Comparison of ENCODE assay signal across 1 cellular context in genomic region chr2:230953843-230954242, GRCh38.
TF ChIP-seq lines count a peak whose summit lies in the region.

No MANE protein-coding gene starts in this region.

TF ChIP-seq in GM12878, 131 proteins besides CTCF, POLR2A, EP300 and RAD21 (continued from another document and continues in another):
- TF ChIP-seq CUX1 (IDR thresholded peaks at IDR 0.05; ENCODE audit: insufficient replicate concordance, low read depth, low read length) (no peak), ZZZ3 (IDR thresholded peaks at IDR 0.05; ENCODE audit: control insufficient read depth, insufficient read length, low read depth) (no peak), WRNIP1 (IDR thresholded peaks at IDR 0.05; ENCODE audit: borderline replicate concordance, low read depth, low read length) (no peak), ZNF217 (IDR thresholded peaks at IDR 0.05) (peak; percentile 57; the same call in 1 of the 2 replicates), MAX (IDR thresholded peaks at IDR 0.05; ENCODE audit: low read depth, low read length) (no peak), ZNF687 (IDR thresholded peaks at IDR 0.05) (peak; percentile 90), ETV6 (conservative IDR thresholded peaks at IDR 0.05 in 1 of 2, IDR thresholded peaks at IDR 0.05 in 1 of 2; ENCODE audit: borderline replicate concordance in 1 of 2, low read depth in 1 of 2) (peak in 1 of 2 experiments; percentile 60; a peak in 2 of 4 replicates), BRCA1 (IDR thresholded peaks at IDR 0.05; ENCODE audit: low read depth, low read length) (no peak), SP1 (IDR thresholded peaks at IDR 0.05; ENCODE audit: low read depth, low read length) (no peak), KDM1A (IDR thresholded peaks at IDR 0.05; ENCODE audit: borderline replicate concordance) (no peak), CREB1 (IDR thresholded peaks at IDR 0.05; ENCODE audit: low read depth) (no peak), ZBTB11 (CRISPR knock-in tag; IDR thresholded peaks at IDR 0.05) (no peak), SMARCA5 (IDR thresholded peaks at IDR 0.05) (no peak), TCF7 (IDR thresholded peaks at IDR 0.05; ENCODE audit: borderline replicate concordance) (peak; percentile 80; the same call in 1 of the 2 replicates), LARP7 (IDR thresholded peaks at IDR 0.05) (no peak), CBFB (IDR thresholded peaks at IDR 0.05; ENCODE audit: low read depth) (peak; percentile 73; the same call in 1 of the 2 replicates), NBN (IDR thresholded peaks at IDR 0.05) (no peak), ZNF592 (IDR thresholded peaks at IDR 0.05) (peak; percentile 75; the same call in 1 of the 2 replicates), EGR1 (IDR thresholded peaks at IDR 0.05; ENCODE audit: borderline replicate concordance in 1 of 2, low read depth in 2 of 2, low read length in 2 of 2) (no peak), CHD4 (IDR thresholded peaks at IDR 0.05) (no peak), MEF2B (IDR thresholded peaks at IDR 0.05; ENCODE audit: partially characterized antibody, poor library complexity, severe bottlenecking) (no peak), SREBF1 (IDR thresholded peaks at IDR 0.05; ENCODE audit: low read length) (no peak), GABPA (IDR thresholded peaks at IDR 0.05; ENCODE audit: low read depth) (no peak), USF2 (IDR thresholded peaks at IDR 0.05; ENCODE audit: borderline replicate concordance, low read depth, low read length) (no peak), SUZ12 (IDR thresholded peaks at IDR 0.05; ENCODE audit: unreplicated experiment) (no peak), HCFC1 (IDR thresholded peaks at IDR 0.05; ENCODE audit: low read length) (no peak), SPI1 (IDR thresholded peaks at IDR 0.05; ENCODE audit: borderline replicate concordance, insufficient read depth, low read depth, low read length) (no peak), NR2C1 (IDR thresholded peaks at IDR 0.05) (no peak), ZNF384 (IDR thresholded peaks at IDR 0.05; ENCODE audit: borderline replicate concordance, low read depth, low read length) (no peak), ZBTB4 (CRISPR knock-in tag; IDR thresholded peaks at IDR 0.05) (no peak), ATF2 (IDR thresholded peaks at IDR 0.05; ENCODE audit: low read length) (no peak), MTA3 (IDR thresholded peaks at IDR 0.05; ENCODE audit: borderline replicate concordance, low read length) (no peak), ZBED1 (IDR thresholded peaks at IDR 0.05; ENCODE audit: borderline replicate concordance) (peak; percentile 73; the same call in 1 of the 2 replicates), HDGF (IDR thresholded peaks at IDR 0.05) (peak; percentile 73; the same call in 1 of the 2 replicates), BHLHE40 (IDR thresholded peaks at IDR 0.05; ENCODE audit: borderline replicate concordance in 1 of 2, low read depth in 2 of 2, low read length in 1 of 2) (peak in 1 of 2 experiments; percentile 54; a peak in 2 of 4 replicates), POLR2AphosphoS5 (IDR thresholded peaks at IDR 0.05; ENCODE audit: low read length) (peak; percentile 72)
